Comparison of ENCODE assay signal across 8 cellular contexts in genomic region chr3:177197041-177197933, GRCh38. TPM values are rescaled to one million over a fixed set of nuclear protein-coding genes. Genes with fewer than 3 reads are reported as not detected.
A peak's percentile ranks its signal among the peaks of the same experiment; 100 is the strongest.
DNase-seq lines count a peak whose midpoint lies in the region; ATAC-seq and TF ChIP-seq lines count a peak whose summit lies in the region.

Gene TBL1XR1 (minus strand): TSS chr3:177197482. CDS start chr3:177064977, 132,505 bp downstream.

- peak in 1 of 2 donors; percentile 35 for TF ChIP-seq POLR2A in Peyer's patch (IDR thresholded peaks at IDR 0.05)

- TF ChIP-seq CTCF in Peyer's patch (IDR thresholded peaks at IDR 0.05) = no peak

- H3K36me3 ChIP-seq in Peyer's patch (no peaks in the 10 kb centered on the region), muscle layer of colon (ENCODE audit: insufficient read depth, low read length) (no peaks in the 10 kb centered on the region)

- peaks cover 0 to 28% (median 6%) of the 10 kb centered on the region in 4 donors for H3K4me1 ChIP-seq in Peyer's patch
- H3K4me1 ChIP-seq in muscle layer of colon (ENCODE audit: insufficient read depth, low read length) = peaks cover 25% of the 10 kb centered on the region

- H3K9me3 ChIP-seq in Peyer's patch (no peaks in the 10 kb centered on the region), muscle layer of colon (ENCODE audit: low read length) (no peaks in the 10 kb centered on the region)

- peak; percentile 42 for ATAC-seq in GM21717 (IDR thresholded peaks at IDR 0.05; ENCODE audit: unreplicated experiment)
- peak; percentile 89 for ATAC-seq in esophagus mucosa

- H3K27ac ChIP-seq in Peyer's patch (peak within 1 kb of the TSS; percentile 99 to 100 (median 100)), muscle layer of colon (ENCODE audit: low read depth, low read length) (peak within 1 kb of the TSS; percentile 93)

- peak within 1 kb of the TSS; percentile 84 for H3K9ac ChIP-seq in muscle layer of colon (ENCODE audit: low read length)

- DNase-seq in DMS153 (lab: John Stamatoyannopoulos, UW) (peak; percentile 95), KG1 (lab: John Stamatoyannopoulos, UW) (peak; percentile 56), Peyer's patch (peak; percentile 89 to 97 (median 94))
- DNase-seq in activated T-cell treated with anti-CD3 and anti-CD28 coated beads, Interleukin-2, amount 50 U/mL, for 48 hours = peak; percentile 83 to 87
- DNase-seq in stimulated activated CD8-positive, alpha-beta memory T cell treated with anti-CD3 and anti-CD28 coated beads, Interleukin-7, amount 100 ng/mL, for 1 hour (ENCODE audit: low read depth in 2 of 2) = peak; percentile 69 to 73

- peak within 1 kb of the TSS; percentile 84 to 96 (median 94) for H3K4me3 ChIP-seq in Peyer's patch
- peak within 1 kb of the TSS; percentile 81 to 84 for H3K4me3 ChIP-seq in muscle layer of colon (ENCODE audit: low read depth in 1 of 2, low read length in 2 of 2)

- H3K27me3 ChIP-seq in Peyer's patch (no peaks in the 10 kb centered on the region), muscle layer of colon (ENCODE audit: control insufficient read depth in 1 of 2, insufficient read depth in 2 of 2, low read length in 2 of 2) (no peaks in the 10 kb centered on the region)

RNA-seq across cellular contexts. Expression of gene TBL1XR1, which starts in this region (rescaled TPM):
- total RNA-seq in Peyer's patch (10 to 100 TPM; 40.7 to 81.7 (median 69.4) TPM), esophagus mucosa (123 TPM)

Comparison
In these comparisons a context has a peak if more than half of its experiments do, and no peak if none do; other contexts are left out.
1. Peak in every context shown above with its lines: DNase-seq, ATAC-seq, H3K4me3 ChIP-seq and H3K27ac ChIP-seq.